ENCODE assay signal across 18 cellular contexts in the genomic region with DNA sequence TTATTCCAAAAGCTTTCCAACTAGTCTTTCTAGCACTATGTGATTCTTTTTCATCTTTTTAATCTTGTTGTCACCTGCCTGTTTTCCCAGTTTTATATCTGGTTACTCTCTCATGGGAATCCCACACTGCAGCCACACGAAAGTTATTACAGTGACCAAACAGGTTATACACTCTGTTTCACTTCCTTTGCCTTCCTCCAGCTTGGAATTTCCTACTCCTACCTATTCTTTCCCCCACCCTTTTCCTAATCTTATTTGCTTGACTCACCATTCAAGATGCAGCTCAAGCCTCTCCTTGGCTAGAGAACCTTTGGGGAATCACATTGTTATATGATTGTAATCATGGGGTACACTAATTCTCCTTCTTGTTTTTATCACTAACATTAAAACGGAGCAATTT. TPM values are rescaled to one million over a fixed set of nuclear protein-coding genes. Genes with fewer than 3 reads are reported as not detected.
DNase-seq lines count a peak whose midpoint lies in the region; ATAC-seq and TF ChIP-seq lines count a peak whose summit lies in the region.
"Had no signal": no experiment of that assay in that cellular context is flagged by ENCODE, and none has a peak within 500 bp of the region (broad histone marks: within the 10 kb centered on the region; RNA-seq: fewer than 3 reads in every experiment).

No MANE protein-coding gene starts in this region.

- H3K9me2 ChIP-seq in PC-9 (ENCODE audit: insufficient read depth) = no peaks in the 10 kb centered on the region

- TF ChIP-seq CTCF in PC-9 (conservative IDR thresholded peaks at IDR 0.05) (no peak), foreskin keratinocyte (conservative IDR thresholded peaks at IDR 0.05) (no peak), dorsolateral prefrontal cortex (IDR thresholded peaks at IDR 0.05 in 54 of 56, conservative IDR thresholded peaks at IDR 0.05 in 2 of 56; ENCODE audit: low read depth in 1 of 56, partially characterized antibody in 56 of 56) (no peak)

- BruUV-seq in PC-9 (replicated peaks; lab: Mats Ljungman, UMichigan) = no TSS peak

- H3K36me3 ChIP-seq in PC-9 (ENCODE audit: low read depth) = no peaks in the 10 kb centered on the region

- H4K20me1 ChIP-seq in PC-9 (ENCODE audit: insufficient read depth) = no peaks in the 10 kb centered on the region

- H3K4me3 ChIP-seq in PC-9 = no peak overlapping the region
- H3K4me3 ChIP-seq in dorsolateral prefrontal cortex = no peak overlapping the region

- no peak overlapping the region for H2AFZ ChIP-seq in PC-9

- H3K4me1 ChIP-seq in PC-9 (replicated peaks; ENCODE audit: insufficient read depth) = peaks cover 23% of the 10 kb centered on the region
- H3K4me1 ChIP-seq in foreskin keratinocyte = peaks cover 17% of the 10 kb centered on the region

- no peaks in the 10 kb centered on the region for H3K79me2 ChIP-seq in PC-9 (ENCODE audit: low read depth)

- ATAC-seq in foreskin keratinocyte = peak; percentile 73
- ATAC-seq in HG03159 (IDR thresholded peaks at IDR 0.05; ENCODE audit: unreplicated experiment) = no peak

- peaks cover 8% of the 10 kb centered on the region; the same call in 1 of the 2 replicates for H3K9me3 ChIP-seq in PC-9 (ENCODE audit: insufficient read depth, low read depth)

- H3F3A ChIP-seq in PC-9 (ENCODE audit: insufficient read depth, low read depth) = peaks cover 13% of the 10 kb centered on the region

- POLR2A ChIA-PET in PC-9 (lab: Charles Lee; ENCODE audit: unreplicated experiment) = interaction anchor here (0.6 to 1.0 kb wide), 8 partner anchors 13 to 174 kb away, joined by 3 to 8 read pairs (median 6); no protein-coding TSS in a partner anchor

- peak overlapping the region; percentile 42 for H3K4me2 ChIP-seq in PC-9

- H3K27ac ChIP-seq in PC-9 = peak overlapping the region; percentile 52
- no peak overlapping the region for H3K27ac ChIP-seq in foreskin keratinocyte
- no peak overlapping the region for H3K27ac ChIP-seq in dorsolateral prefrontal cortex

- DNase-seq in NCI-H82 (lab: John Stamatoyannopoulos, UW) (peak; percentile 16), NCI-H82 treated with DMSO at 0.1 percent for 48 hours (lab: John Stamatoyannopoulos, UW; ENCODE audit: unreplicated experiment) (no peak), PC-9 (peak; percentile 21 to 71), foreskin keratinocyte (peak in 1 of 2 donors; percentile 69), renal cortical epithelial cell (ENCODE audit: low read depth) (peak; percentile 19), H4 (ENCODE audit: low spot score) (no peak), dorsolateral prefrontal cortex (no peak)
- DNase-seq: 8988T, DMS79 treated with DMSO at 0.1 percent for 48 hours, H9, NCI-H1092 treated with DMSO at 0.1 percent for 48 hours, NCI-H146, NCI-H2029 treated with DMSO at 0.1 percent for 48 hours, NCI-H510A, NCI-H748 treated with DMSO at 0.1 percent for 48 hours, OCI-M1, RPMI8226 had no signal

- intact Hi-C loops in PC-9 (cut with micrococcal nuclease; ENCODE audit: unreplicated experiment) = no loop called here
- intact Hi-C loops in dorsolateral prefrontal cortex (cut with DNase I) = no loop called here

- CTCF ChIA-PET in PC-9 (lab: Charles Lee) = no interaction called here

- H3K27me3 ChIP-seq in PC-9 (ENCODE audit: insufficient read depth, low read depth) = no peaks in the 10 kb centered on the region
- H3K27me3 ChIP-seq in foreskin keratinocyte = no peaks in the 10 kb centered on the region
- no peaks in the 10 kb centered on the region for H3K27me3 ChIP-seq in dorsolateral prefrontal cortex

RNA-seq across cellular contexts. Expression of a gene that starts 13.4 kb away (rescaled TPM):
- 74.1 and 101 TPM in 2 replicates for total RNA-seq in PC-9 (2021)
- total RNA-seq in foreskin keratinocyte = 24.0 and 26.8 TPM in 2 replicates
- 5.3 and 6.9 TPM in 2 replicates for polyA plus RNA-seq in foreskin keratinocyte
- total RNA-seq in renal cortical epithelial cell = 17.4 and 58.8 TPM in 2 replicates
- total RNA-seq in H4 (2014; rRNA removed; shearing (Covaris generic)) = 7.8 and 9.0 TPM in 2 replicates
- total RNA-seq in dorsolateral prefrontal cortex = 100 to 1,000 TPM in 10 of 120 experiments, 10 to 100 TPM in 110; 42.9 to 119 (median 84.6) TPM

Comparison
In these comparisons a context has a peak if more than half of its experiments do, and no peak if none do; other contexts are left out.
1. DNase-seq: peak in NCI-H82 (single experiment), PC-9 (2 of 2) and renal cortical epithelial cell (single experiment); none in NCI-H82 treated with DMSO at 0.1 percent for 48 hours (single experiment), H4 (single experiment) and dorsolateral prefrontal cortex (0 of 10).